Comparison of ENCODE assay signal across 8 cellular contexts in the genomic region with DNA sequence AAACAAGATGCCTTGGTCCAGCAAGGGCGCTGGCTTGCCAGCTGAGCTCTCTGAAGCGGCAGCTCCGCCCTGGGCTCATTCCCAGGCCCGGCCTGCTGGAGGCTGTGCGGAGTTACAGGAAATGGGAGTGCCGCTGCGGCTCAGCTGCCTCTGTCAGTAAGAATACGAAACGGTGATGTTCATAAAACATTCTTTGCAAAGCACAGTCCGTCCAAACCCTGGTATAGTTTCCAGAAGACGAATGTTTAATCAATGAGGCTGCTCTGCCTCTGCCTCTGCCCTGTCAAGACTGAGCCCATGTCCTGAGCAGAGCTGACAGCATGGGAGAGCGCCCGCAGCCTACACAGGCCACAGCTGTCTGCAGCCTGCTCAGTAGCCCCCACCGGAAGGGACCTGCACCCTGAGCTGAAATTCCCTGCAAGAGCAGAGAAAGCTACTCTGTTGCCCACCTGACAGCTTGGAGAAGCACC.
DNase-seq lines count a peak whose midpoint lies in the region; FAIRE-seq and TF ChIP-seq lines count a peak whose summit lies in the region.

No MANE protein-coding gene starts in this region.

- no peaks in the 10 kb centered on the region for H4K20me1 ChIP-seq in MM.1S (ENCODE audit: insufficient read depth, low read length)

- H3K9me3 ChIP-seq in skeletal muscle satellite cell (replicated peaks; ENCODE audit: low read length) (no peaks in the 10 kb centered on the region), MM.1S (replicated peaks; ENCODE audit: insufficient read depth, low read length) (no peaks in the 10 kb centered on the region)

- H3K27ac ChIP-seq in MM.1S (ENCODE audit: low read length): no peak overlapping the region

- FAIRE-seq in RCC 7860 (lab: Jason Lieb, UNC): no peak

- POLR2A ChIA-PET in MCF 10A (lab: Yijun Ruan, JAX): interaction anchor here (0.9 to 2.4 kb wide), 6 partner anchors 46 to 353 kb away, joined by 3 to 8 read pairs (median 4); partner anchors contain the start of gene TMEM242

- H3F3A ChIP-seq in MM.1S (ENCODE audit: insufficient read depth, low read length): no peaks in the 10 kb centered on the region

- no peaks in the 10 kb centered on the region for H3K9me3 Mint-ChIP-seq in MCF 10A (ENCODE audit: unreplicated experiment)

- H3K27ac Mint-ChIP-seq in MCF 10A (ENCODE audit: low read depth, unreplicated experiment): peak overlapping the region; percentile 70

- H3K9me2 ChIP-seq in MM.1S (replicated peaks; ENCODE audit: insufficient read depth, low read length): no peaks in the 10 kb centered on the region

- BruUV-seq in MCF 10A (replicated peaks; lab: Mats Ljungman, UMichigan): no TSS peak

- H3K27me3 Mint-ChIP-seq in MCF 10A (ENCODE audit: insufficient read depth, unreplicated experiment): no peaks in the 10 kb centered on the region

- H3K36me3 ChIP-seq in skeletal muscle satellite cell (ENCODE audit: insufficient read depth, low read length): no peaks in the 10 kb centered on the region
- H3K36me3 ChIP-seq in MM.1S (replicated peaks; ENCODE audit: insufficient read depth, low read length): no peaks in the 10 kb centered on the region

- no peaks in the 10 kb centered on the region for H3K36me3 Mint-ChIP-seq in MCF 10A (ENCODE audit: insufficient read depth, unreplicated experiment)

- H2AFZ ChIP-seq in MM.1S (ENCODE audit: low read length): no peak overlapping the region

- H3K4me1 Mint-ChIP-seq in MCF 10A (ENCODE audit: insufficient read depth, unreplicated experiment): peaks cover 22% of the 10 kb centered on the region

- CTCF ChIA-PET in MCF 10A (lab: Yijun Ruan, JAX): interaction anchor here (0.6 to 7.3 kb wide), 16 partner anchors 10 to 391 kb away, joined by 3 to 107 read pairs (median 4); partner anchors contain the start of gene TMEM242

- DNase-seq in AG08395 (ENCODE audit: low spot score): peak; percentile 94
- peak; percentile 92 for DNase-seq in LHCN-M2 (ENCODE audit: low read depth)
- peak; percentile 76 for DNase-seq in MCF 10A (ENCODE audit: unreplicated experiment)
- peak; percentile 86 for DNase-seq in islet precursor cell
- DNase-seq in RCC 7860 (ENCODE audit: low spot score): no peak
- DNase-seq in NCI-H1694 treated with DMSO at 0.1 percent for 48 hours (lab: John Stamatoyannopoulos, UW): no peak
- DNase-seq in MM.1S: no peak

- H3K9ac ChIP-seq in skeletal muscle satellite cell (ENCODE audit: low read depth, low read length) (peak overlapping the region; percentile 73), MM.1S (ENCODE audit: low read length) (no peak overlapping the region)

- H3K27me3 ChIP-seq in skeletal muscle satellite cell (ENCODE audit: control insufficient read depth, insufficient read depth, low read length) (no peaks in the 10 kb centered on the region), MM.1S (replicated peaks; ENCODE audit: insufficient read depth, low read length) (no peaks in the 10 kb centered on the region)

- intact Hi-C loops in MCF 10A (cut with micrococcal nuclease): loop anchor here (1.0 to 5.0 kb wide), 3 partner anchors 87 to 352 kb away; no protein-coding TSS in a partner anchor

- H3K4me3 ChIP-seq in skeletal muscle satellite cell (ENCODE audit: low read length) (peak overlapping the region; percentile 41), MM.1S (ENCODE audit: low read length) (no peak overlapping the region)

- no peaks in the 10 kb centered on the region for H3K79me2 ChIP-seq in MM.1S (ENCODE audit: low read length)

- peak overlapping the region; percentile 82 for H3K4me2 ChIP-seq in skeletal muscle satellite cell (ENCODE audit: low read length)
- H3K4me2 ChIP-seq in MM.1S (ENCODE audit: low read depth, low read length): no peak overlapping the region

- TF ChIP-seq CTCF in MCF 10A (IDR thresholded peaks at IDR 0.05; ENCODE audit: unreplicated experiment) (peak; percentile 9), MM.1S (IDR thresholded peaks at IDR 0.05; ENCODE audit: low read length) (no peak)

- peak overlapping the region; percentile 23 for H3K4me3 Mint-ChIP-seq in MCF 10A (ENCODE audit: unreplicated experiment)

- H3K4me1 ChIP-seq in skeletal muscle satellite cell (ENCODE audit: control insufficient read depth, insufficient read depth, low read length) (peaks cover 38% of the 10 kb centered on the region), MM.1S (ENCODE audit: low read length) (no peaks in the 10 kb centered on the region)

Comparison
In these comparisons a context has a peak if more than half of its experiments do, and no peak if none do; other contexts are left out.
1. DNase-seq: peak in AG08395 (single experiment), LHCN-M2 (single experiment), MCF 10A (single experiment) and islet precursor cell (single experiment); none in RCC 7860 (single experiment), NCI-H1694 treated with DMSO at 0.1 percent for 48 hours (single experiment) and MM.1S (single experiment).